In the genomic region with DNA sequence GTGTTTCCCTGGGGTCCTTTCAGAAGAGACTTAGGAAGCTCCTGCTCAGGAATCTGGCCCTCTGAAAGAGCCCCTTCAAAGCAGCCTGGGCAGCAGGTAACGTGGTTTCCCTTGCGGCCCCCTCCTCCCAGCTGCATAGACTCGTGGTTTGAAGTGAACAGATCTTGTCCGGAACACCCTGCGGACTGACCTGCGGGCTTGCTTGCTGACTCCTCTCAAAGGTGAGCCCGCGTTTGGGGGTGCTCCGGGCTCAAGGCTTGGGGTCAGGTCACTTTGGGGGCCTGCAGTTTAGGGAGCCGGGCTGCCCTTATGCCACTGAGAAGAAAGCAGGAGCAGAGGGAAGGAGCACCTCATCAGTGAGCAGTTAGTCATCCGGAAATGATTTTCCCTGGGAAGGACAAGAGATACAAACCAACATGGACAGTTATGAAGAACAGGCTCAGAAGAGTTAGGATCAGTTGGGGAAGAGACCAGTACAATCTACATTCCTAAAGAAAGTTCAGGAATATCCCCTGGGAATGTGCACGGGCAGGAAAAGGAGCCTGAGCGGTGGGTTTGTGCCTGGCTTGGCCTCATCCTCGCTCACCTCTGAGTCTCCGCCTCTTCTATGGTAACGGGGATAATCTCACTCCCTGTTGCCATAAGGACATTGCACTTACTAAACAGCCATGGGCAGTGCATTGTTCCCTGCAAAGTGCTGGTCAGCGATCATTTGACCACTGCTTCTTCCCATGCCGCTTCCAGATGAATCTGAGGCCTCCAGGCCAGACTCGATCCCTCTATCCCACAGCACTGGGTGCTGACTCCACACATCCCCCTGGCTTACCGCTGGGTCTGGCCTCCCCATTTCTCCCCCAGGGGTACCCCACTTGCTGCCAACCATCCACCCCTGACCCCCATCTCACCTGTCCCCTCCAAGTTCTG, we compare ENCODE assay signal across 9 cellular contexts. TPM values are rescaled to one million over a fixed set of nuclear protein-coding genes. Genes with fewer than 3 reads are reported as not detected.
A peak's percentile ranks its signal among the peaks of the same experiment; 100 is the strongest.
DNase-seq lines count a peak whose midpoint lies in the region; ATAC-seq lines count a peak whose summit lies in the region.
"Had no signal": no experiment of that assay in that cellular context is flagged by ENCODE, and none has a peak within 500 bp of the region (broad histone marks: within the 10 kb centered on the region; RNA-seq: fewer than 3 reads in every experiment).

No MANE protein-coding gene starts in this region.

- no peaks in the 10 kb centered on the region for H3K27me3 Mint-ChIP-seq in activated CD4-positive, alpha-beta T cell treated with anti-CD3 and anti-CD28 coated beads, Interleukin-2, amount 10 ng/mL, durations not matched to agents 7 days and 5 days
- H3K27me3 Mint-ChIP-seq in T-cell, result peaks cover 0 to 3% of the 10 kb centered on the region in 2 donors

- no peaks in the 10 kb centered on the region for H3K36me3 ChIP-seq in stomach smooth muscle (ENCODE audit: control insufficient read depth in 2 of 2, insufficient read depth in 2 of 2, low read length in 2 of 2)

- POLR2A ChIA-PET in activated CD4-positive, alpha-beta T cell treated with anti-CD3 and anti-CD28 coated beads, Interleukin-2, amount 10 ng/mL, durations not matched to agents 7 days and 5 days (lab: Charles Lee), result no interaction called here
- POLR2A ChIA-PET in T-cell (lab: Charles Lee), result no interaction called here

- DNase-seq in activated CD4-positive, alpha-beta T cell treated with anti-CD3 and anti-CD28 coated beads, Interleukin-2, amount 10 ng/mL, durations not matched to agents 7 days and 5 days, result no peak
- no peak for DNase-seq in activated CD4-positive, alpha-beta T cell treated with anti-CD3 and anti-CD28 coated beads for 48 hours
- DNase-seq in T-cell (no peak), iPS-NIHi7 (ENCODE audit: extremely low spot score) (peak; percentile 5), NCI-H1930 (lab: John Stamatoyannopoulos, UW) (no peak)
- no peak for DNase-seq in effector CD8-positive, alpha-beta T cell (lab: John Stamatoyannopoulos, UW)
- no peak for DNase-seq in stimulated activated CD4-positive, alpha-beta T cell treated with anti-CD3 and anti-CD28 coated beads, Interleukin-1b, Interleukin-23, amount 100 ng/mL, for 48 hours

- no peak overlapping the region for H3K4me3 Mint-ChIP-seq in activated CD4-positive, alpha-beta T cell treated with anti-CD3 and anti-CD28 coated beads, Interleukin-2, amount 10 ng/mL, durations not matched to agents 7 days and 5 days
- H3K4me3 Mint-ChIP-seq in T-cell, result no peak overlapping the region

- peaks cover 5% of the 10 kb centered on the region for H3K9me3 Mint-ChIP-seq in activated CD4-positive, alpha-beta T cell treated with anti-CD3 and anti-CD28 coated beads, Interleukin-2, amount 10 ng/mL, durations not matched to agents 7 days and 5 days
- no peaks in the 10 kb centered on the region for H3K9me3 Mint-ChIP-seq in T-cell

- peak overlapping the region; percentile 76 for H3K27ac Mint-ChIP-seq in activated CD4-positive, alpha-beta T cell treated with anti-CD3 and anti-CD28 coated beads, Interleukin-2, amount 10 ng/mL, durations not matched to agents 7 days and 5 days
- H3K27ac Mint-ChIP-seq in T-cell, result peak overlapping the region; percentile 39 to 44

- H3K4me1 ChIP-seq in stomach smooth muscle (ENCODE audit: control insufficient read depth, insufficient read depth, low read length), result peaks cover 75% of the 10 kb centered on the region

- peak overlapping the region; percentile 97 for H3K27ac ChIP-seq in stomach smooth muscle (ENCODE audit: low read length)

- peaks cover 9% of the 10 kb centered on the region for H3K36me3 Mint-ChIP-seq in activated CD4-positive, alpha-beta T cell treated with anti-CD3 and anti-CD28 coated beads, Interleukin-2, amount 10 ng/mL, durations not matched to agents 7 days and 5 days (ENCODE audit: low read depth)
- H3K36me3 Mint-ChIP-seq in T-cell, result no peaks in the 10 kb centered on the region

- CTCF ChIA-PET in activated CD4-positive, alpha-beta T cell treated with anti-CD3 and anti-CD28 coated beads, Interleukin-2, amount 10 ng/mL, durations not matched to agents 7 days and 5 days (lab: Charles Lee), result interaction anchor here (0.7 to 2.3 kb wide), 4 partner anchors 11 to 108 kb away, joined by 3 to 10 read pairs (median 3); a partner anchor contains a TSS
- CTCF ChIA-PET in T-cell (lab: Charles Lee), result interaction anchor here in 1 of 2 donors (0.5 kb wide), 1 partner anchor 95 kb away, joined by 3 read pairs; no protein-coding TSS in a partner anchor

- H3K4me1 Mint-ChIP-seq in activated CD4-positive, alpha-beta T cell treated with anti-CD3 and anti-CD28 coated beads, Interleukin-2, amount 10 ng/mL, durations not matched to agents 7 days and 5 days, result peaks cover 80% of the 10 kb centered on the region
- H3K4me1 Mint-ChIP-seq in T-cell, result peaks cover 42 to 68% (median 51%) of the 10 kb centered on the region in 3 donors

- ATAC-seq in T-cell (replicated peaks in 1 of 4), result no peak
- ATAC-seq: left colon had no signal

- peak overlapping the region in 1 of 2 donors; percentile 58 for H3K4me3 ChIP-seq in stomach smooth muscle (ENCODE audit: low read length in 2 of 2)

- H3K9me3 ChIP-seq in stomach smooth muscle (ENCODE audit: control insufficient read depth in 2 of 2, low read length in 2 of 2), result no peaks in the 10 kb centered on the region

- H3K27me3 ChIP-seq in stomach smooth muscle (ENCODE audit: control insufficient read depth in 1 of 2, insufficient read depth in 2 of 2, low read length in 2 of 2), result no peaks in the 10 kb centered on the region

- H3K9ac ChIP-seq in stomach smooth muscle (ENCODE audit: low read length in 2 of 2), result peak overlapping the region in 1 of 2 donors; percentile 39

RNA-seq across cellular contexts. Expression of a gene that starts 10.0 kb away (rescaled TPM):
- under 1 TPM in 1 of 2 experiments, not detected in 1; 0.20 TPM for total RNA-seq in activated CD4-positive, alpha-beta T cell treated with anti-CD3 and anti-CD28 coated beads, Interleukin-2, amount 10 ng/mL, durations not matched to agents 7 days and 5 days
- total RNA-seq in T-cell, result under 1 TPM in 3 of 5 donors, not detected in 2; 0.13 to 0.47 (median 0.26) TPM

RNA-seq across cellular contexts. Expression of a gene that starts 41.7 kb away (rescaled TPM):
- total RNA-seq in activated CD4-positive, alpha-beta T cell treated with anti-CD3 and anti-CD28 coated beads, Interleukin-2, amount 10 ng/mL, durations not matched to agents 7 days and 5 days, result 10 to 100 TPM; 11.4 to 13.1 TPM
- 10 to 100 TPM; 10.1 to 15.6 (median 14.4) TPM for total RNA-seq in T-cell
